ENCODE assay signal across 22 cellular contexts in the genomic region with DNA sequence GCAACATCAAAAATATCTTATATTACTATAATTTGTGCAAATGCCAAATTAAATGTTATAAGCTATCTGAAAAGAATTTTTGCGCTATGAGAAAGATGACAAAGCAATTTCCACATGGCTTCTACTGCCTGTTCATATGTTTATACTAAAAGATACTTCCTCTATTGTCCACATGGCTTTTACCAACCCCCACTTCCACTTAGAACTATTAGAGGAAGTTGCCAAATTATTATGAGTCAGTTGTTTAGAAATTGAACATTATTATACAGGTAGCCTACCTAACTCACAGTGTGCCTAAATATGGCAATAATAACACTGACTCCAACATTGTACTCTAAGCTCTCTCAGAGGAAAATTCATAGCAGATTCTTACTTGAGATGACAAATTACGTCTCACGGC. TPM values are rescaled to one million over a fixed set of nuclear protein-coding genes. Genes with fewer than 3 reads are reported as not detected.
DNase-seq lines count a peak whose midpoint lies in the region; ATAC-seq and TF ChIP-seq lines count a peak whose summit lies in the region.
"Had no signal": no experiment of that assay in that cellular context is flagged by ENCODE, and none has a peak within 500 bp of the region (broad histone marks: within the 10 kb centered on the region; RNA-seq: fewer than 3 reads in every experiment).

No MANE protein-coding gene starts in this region.

- no peaks in the 10 kb centered on the region for H4K20me1 ChIP-seq in PC-3 (ENCODE audit: low read length)
- H4K20me1 ChIP-seq: BLaER1 had no signal

- DNase-seq in right atrium auricular region (ENCODE audit: low spot score) (no peak), Right ventricle myocardium inferior (ENCODE audit: missing footprints) (no peak), PC-3 (peak; percentile 6), dermis microvascular lymphatic vessel endothelial cell (ENCODE audit: low read depth in 2 of 2) (peak; percentile 19 to 67), head of caudate nucleus (no peak), NCI-H82 (lab: John Stamatoyannopoulos, UW) (no peak), GM13976 (ENCODE audit: low spot score) (no peak)
- DNase-seq: activated CD4-positive, alpha-beta T cell treated with anti-CD3 and anti-CD28 coated beads, Interleukin-2, amount 50 U/mL, for 48 hours; activated naive CD4-positive, alpha-beta T cell treated with anti-CD3 and anti-CD28 coated beads, Interleukin-2, amount 10 ng/mL, durations not matched to agents 7 days and 5 days; left ventricle myocardium inferior; NCI-H1048; NCI-H2081; NCI-H524 treated with DMSO at 0.1 percent for 48 hours; occipital lobe had no signal

- H3K27ac ChIP-seq in right atrium auricular region (peak overlapping the region; percentile 56 to 83), PC-3 (ENCODE audit: low read length) (no peak overlapping the region)
- H3K27ac ChIP-seq: BLaER1, coronary artery, thoracic aorta, VCaP had no signal

- POLR2A ChIA-PET in PC-3 (lab: Charles Lee; ENCODE audit: unreplicated experiment) = no interaction called here

- H3K9ac ChIP-seq in PC-3 (ENCODE audit: low read length) = no peak overlapping the region
- H3K9ac ChIP-seq: BLaER1 had no signal

- BruUV-seq in PC-3 (replicated peaks; lab: Mats Ljungman, UMichigan) = no TSS peak

- TF ChIP-seq CTCF in right atrium auricular region (IDR thresholded peaks at IDR 0.05) (no peak), PC-3 (conservative IDR thresholded peaks at IDR 0.05; ENCODE audit: low read depth, low read length) (no peak), GM13976 (IDR thresholded peaks at IDR 0.05; ENCODE audit: borderline replicate concordance, control extremely low read depth, extremely low read depth, insufficient read depth, missing control alignments) (no peak)

- no peak overlapping the region for H2AFZ ChIP-seq in PC-3 (ENCODE audit: low read length)
- H2AFZ ChIP-seq: GM23338 had no signal

- ATAC-seq in Right ventricle myocardium inferior (no peak), PC-3 (no peak), HG03460 (IDR thresholded peaks at IDR 0.05; ENCODE audit: unreplicated experiment) (no peak)
- ATAC-seq: GM23338, HepG2 had no signal

- no peak overlapping the region for H3K4me3 ChIP-seq in right atrium auricular region
- H3K4me3 ChIP-seq in PC-3 (ENCODE audit: low read length) = no peak overlapping the region
- H3K4me3 ChIP-seq: BLaER1, coronary artery, GM23338, left ventricle myocardium inferior, thoracic aorta had no signal

- H3F3A ChIP-seq in PC-3 (ENCODE audit: low read length, unreplicated experiment) = no peaks in the 10 kb centered on the region

- in situ Hi-C loops in GM13976 (cut with MboI; ENCODE audit: low sequenced_read_pairs, unreplicated experiment) = no loop called here

- no peaks in the 10 kb centered on the region for H3K27me3 ChIP-seq in right atrium auricular region
- no peaks in the 10 kb centered on the region for H3K27me3 ChIP-seq in PC-3 (ENCODE audit: low read length)
- H3K27me3 ChIP-seq: BLaER1 had no signal

- H3K9me3 ChIP-seq in right atrium auricular region (no peaks in the 10 kb centered on the region), PC-3 (ENCODE audit: low read length) (no peaks in the 10 kb centered on the region)
- H3K9me3 ChIP-seq: left ventricle myocardium inferior, thoracic aorta had no signal

- H3K36me3 ChIP-seq in right atrium auricular region (no peaks in the 10 kb centered on the region), PC-3 (ENCODE audit: low read depth, low read length) (no peaks in the 10 kb centered on the region)
- H3K36me3 ChIP-seq: BLaER1, left ventricle myocardium inferior, thoracic aorta had no signal

- H3K4me1 ChIP-seq in right atrium auricular region = peaks cover 0 to 7% of the 10 kb centered on the region in 2 donors
- H3K4me1 ChIP-seq in PC-3 (ENCODE audit: insufficient read depth, low read length) = no peaks in the 10 kb centered on the region
- H3K4me1 ChIP-seq: BLaER1 had no signal

- intact Hi-C loops in Right ventricle myocardium inferior (cut with DNase I) = loop anchor here (2.0 to 10.0 kb wide), 2 partner anchors 39 to 653 kb away; no protein-coding TSS in a partner anchor
- intact Hi-C loops in PC-3 (cut with micrococcal nuclease) = no loop called here
- intact Hi-C loops in head of caudate nucleus (cut with DNase I) = no loop called here

- H3K9me2 ChIP-seq in PC-3 (replicated peaks; ENCODE audit: low read length) = no peaks in the 10 kb centered on the region

- no peaks in the 10 kb centered on the region for H3K79me2 ChIP-seq in PC-3 (ENCODE audit: low read length)

- H3K4me2 ChIP-seq in PC-3 (ENCODE audit: low read length) = no peak overlapping the region
- H3K4me2 ChIP-seq: BLaER1, GM23338 had no signal

- CTCF ChIA-PET in PC-3 (lab: Charles Lee) = no interaction called here

RNA-seq across cellular contexts. Expression of gene SLC27A6, which starts 37.6 kb away (rescaled TPM):
- total RNA-seq in right atrium auricular region (10 to 100 TPM; 15.2 to 50.6 TPM), Right ventricle myocardium inferior (76.5 TPM), PC-3 (2014; rRNA removed) (not detected in 2 replicates), dermis microvascular lymphatic vessel endothelial cell (0.13 TPM in 1 of 2 replicates, not detected in the other)
- total RNA-seq: epithelial cell of proximal tubule, HepG2 had no signal

Comparison
In these comparisons a context has a peak if more than half of its experiments do, and no peak if none do; other contexts are left out.
1. DNase-seq: peak in PC-3 (single experiment) and dermis microvascular lymphatic vessel endothelial cell (2 of 2); none in right atrium auricular region (single experiment), Right ventricle myocardium inferior (single experiment), head of caudate nucleus (0 of 42), NCI-H82 (single experiment) and GM13976 (single experiment).
2. RNA of gene SLC27A6, which starts 37.6 kb away (total RNA-seq): 76.5 TPM in Right ventricle myocardium inferior (single experiment) and 15.2 to 50.6 TPM in right atrium auricular region; 0.13 TPM in dermis microvascular lymphatic vessel endothelial cell and not detected in PC-3; every median in the first group is over 10 times any median in the second.